8 cellular contexts compared by ENCODE assay signal in the genomic region with DNA sequence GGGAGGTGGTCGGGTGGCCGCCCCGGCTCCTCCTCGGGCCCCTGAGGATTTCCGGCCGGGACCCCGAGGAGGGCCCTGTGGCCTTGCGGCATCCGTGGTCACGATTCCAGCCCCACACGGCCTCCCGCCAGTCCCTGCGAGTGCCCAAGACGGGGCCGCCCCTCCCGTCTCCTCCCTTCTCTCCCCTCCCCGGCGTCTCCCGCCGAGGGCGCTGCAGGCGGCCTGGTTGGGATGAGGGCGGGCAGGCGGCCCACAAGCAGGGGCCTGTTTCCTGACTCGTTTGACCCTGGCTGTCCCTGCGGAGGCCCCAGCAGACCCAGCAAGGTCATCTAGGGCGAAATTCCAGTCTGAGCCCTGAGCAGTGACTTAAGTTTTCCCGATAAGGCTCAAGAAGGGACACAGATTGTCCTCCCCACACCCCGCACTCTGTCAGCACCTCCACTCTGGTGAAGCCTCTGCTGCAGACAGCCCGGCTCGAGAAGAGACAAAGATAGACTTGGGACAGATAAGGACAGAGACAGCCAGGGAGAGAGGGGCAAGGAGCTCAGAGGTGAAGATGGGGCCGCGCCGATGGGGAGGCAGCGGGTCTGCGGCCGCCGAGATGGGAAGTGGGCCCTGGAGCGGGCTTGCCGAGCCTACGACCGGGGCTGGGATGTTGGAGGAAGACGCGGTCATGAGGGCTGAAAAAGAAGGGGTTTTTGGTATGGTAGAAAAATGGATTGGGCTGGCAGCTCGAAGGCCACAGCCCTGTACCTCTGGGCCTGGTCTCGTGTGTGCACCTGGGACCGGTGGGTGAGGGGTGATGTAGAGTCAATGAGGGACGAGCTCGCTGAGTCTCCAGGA.
DNase-seq lines count a peak whose midpoint lies in the region; ATAC-seq lines count a peak whose summit lies in the region.

No MANE protein-coding gene starts in this region.

- H3K4me1 Mint-ChIP-seq in activated T-cell treated with anti-CD3 and anti-CD28 coated beads, Interleukin-2, amount 50 U/mL, for 4 hours (ENCODE audit: low read depth) = peaks cover 44% of the 10 kb centered on the region

- no peaks in the 10 kb centered on the region for H3K27me3 Mint-ChIP-seq in activated T-cell treated with anti-CD3 and anti-CD28 coated beads, Interleukin-2, amount 50 U/mL, for 4 hours (ENCODE audit: low read depth)

- no peaks in the 10 kb centered on the region for H3K9me3 Mint-ChIP-seq in activated T-cell treated with anti-CD3 and anti-CD28 coated beads, Interleukin-2, amount 50 U/mL, for 4 hours

- H3K36me3 ChIP-seq in esophagus (ENCODE audit: control insufficient read depth in 2 of 2, insufficient read depth in 2 of 2, low read length in 1 of 2) (no peaks in the 10 kb centered on the region), muscle layer of colon (ENCODE audit: insufficient read depth, low read length) (no peaks in the 10 kb centered on the region), stomach smooth muscle (ENCODE audit: control insufficient read depth in 2 of 2, insufficient read depth in 2 of 2, low read length in 2 of 2) (no peaks in the 10 kb centered on the region)

- ATAC-seq in activated CD4-positive, CD25-positive, alpha-beta regulatory T cell treated with anti-CD3 and anti-CD28 coated beads, Interleukin-2, amount 50 U/mL, for 24 hours = no peak
- ATAC-seq in HG03066 (IDR thresholded peaks at IDR 0.05; ENCODE audit: low read depth, unreplicated experiment) = peak; percentile 31
- ATAC-seq in activated T-cell treated with anti-CD3 and anti-CD28 coated beads, Interleukin-2, amount 50 U/mL, for 4 hours = peak; percentile 32 to 38

- 12 to 20% methylated on average over 44 to 49 of the region's 49 CpGs for WGBS in esophagus, 2 donors

- peak; percentile 18 to 36 (median 24) for DNase-seq in activated CD4-positive, CD25-positive, alpha-beta regulatory T cell (lab: John Stamatoyannopoulos, UW)
- DNase-seq in NOMO-1 (lab: John Stamatoyannopoulos, UW; ENCODE audit: unreplicated experiment in 2 of 2) = peak; percentile 36 to 60
- peak; percentile 50 for DNase-seq in activated T-cell treated with anti-CD3 and anti-CD28 coated beads, Interleukin-2, amount 50 U/mL, for 4 hours

- H3K9ac ChIP-seq in muscle layer of colon (ENCODE audit: low read length) = peak overlapping the region; percentile 60
- peak overlapping the region; percentile 83 to 90 for H3K9ac ChIP-seq in stomach smooth muscle (ENCODE audit: low read length in 2 of 2)

- H3K4me1 ChIP-seq in esophagus (ENCODE audit: control insufficient read depth in 2 of 2, insufficient read depth in 2 of 2, low read length in 1 of 2) (peaks cover 5 to 26% of the 10 kb centered on the region in 2 donors), muscle layer of colon (ENCODE audit: insufficient read depth, low read length) (peaks cover 29% of the 10 kb centered on the region), stomach smooth muscle (ENCODE audit: control insufficient read depth, insufficient read depth, low read length) (peaks cover 37% of the 10 kb centered on the region)

- H3K4me3 ChIP-seq in esophagus (ENCODE audit: low read depth in 1 of 2, low read length in 2 of 2) = peak overlapping the region; percentile 72 to 80
- peak overlapping the region; percentile 66 to 76 for H3K4me3 ChIP-seq in muscle layer of colon (ENCODE audit: low read depth in 1 of 2, low read length in 2 of 2)
- peak overlapping the region; percentile 88 to 92 for H3K4me3 ChIP-seq in stomach smooth muscle (ENCODE audit: low read length in 2 of 2)

- H3K27me3 ChIP-seq in esophagus (ENCODE audit: control insufficient read depth in 1 of 2, insufficient read depth in 2 of 2, low read length in 2 of 2) = no peaks in the 10 kb centered on the region
- H3K27me3 ChIP-seq in muscle layer of colon (ENCODE audit: control insufficient read depth in 1 of 2, insufficient read depth in 2 of 2, low read length in 2 of 2) = no peaks in the 10 kb centered on the region
- H3K27me3 ChIP-seq in stomach smooth muscle (ENCODE audit: control insufficient read depth in 1 of 2, insufficient read depth in 2 of 2, low read length in 2 of 2) = no peaks in the 10 kb centered on the region

- no peaks in the 10 kb centered on the region for H3K36me3 Mint-ChIP-seq in activated T-cell treated with anti-CD3 and anti-CD28 coated beads, Interleukin-2, amount 50 U/mL, for 4 hours (ENCODE audit: insufficient read depth)

- peak overlapping the region; percentile 86 to 97 for H3K27ac ChIP-seq in esophagus (ENCODE audit: low read depth in 2 of 2, low read length in 1 of 2)
- peak overlapping the region; percentile 88 for H3K27ac ChIP-seq in muscle layer of colon (ENCODE audit: low read depth, low read length)
- peak overlapping the region; percentile 84 for H3K27ac ChIP-seq in stomach smooth muscle (ENCODE audit: low read length)

- H3K4me3 Mint-ChIP-seq in activated T-cell treated with anti-CD3 and anti-CD28 coated beads, Interleukin-2, amount 50 U/mL, for 4 hours = peak overlapping the region; percentile 85

- H3K9me3 ChIP-seq in esophagus (ENCODE audit: control insufficient read depth in 2 of 2, insufficient read depth in 1 of 2, low read depth in 1 of 2, low read length in 1 of 2) = no peaks in the 10 kb centered on the region
- no peaks in the 10 kb centered on the region for H3K9me3 ChIP-seq in muscle layer of colon (ENCODE audit: low read length)
- no peaks in the 10 kb centered on the region for H3K9me3 ChIP-seq in stomach smooth muscle (ENCODE audit: control insufficient read depth in 2 of 2, low read length in 2 of 2)

Comparison
In these comparisons a context has a peak if more than half of its experiments do, and no peak if none do; other contexts are left out.
1. ATAC-seq: peak in HG03066 (single experiment) and activated T-cell treated with anti-CD3 and anti-CD28 coated beads, Interleukin-2, amount 50 U/mL, for 4 hours (2 of 2); none in activated CD4-positive, CD25-positive, alpha-beta regulatory T cell treated with anti-CD3 and anti-CD28 coated beads, Interleukin-2, amount 50 U/mL, for 24 hours (0 of 2).
2. Peak in every context shown above with its lines, with median percentiles within 50 percentile points of each other: DNase-seq, H3K27ac ChIP-seq and H3K4me3 ChIP-seq.